9 cellular contexts compared by ENCODE assay signal in genomic region chr12:122646568-122647220, GRCh38. TPM values are rescaled to one million over a fixed set of nuclear protein-coding genes. Genes with fewer than 3 reads are reported as not detected.
DNase-seq lines count a peak whose midpoint lies in the region; ATAC-seq and TF ChIP-seq lines count a peak whose summit lies in the region.
"Had no signal": no experiment of that assay in that cellular context is flagged by ENCODE, and none has a peak within 500 bp of the region (broad histone marks: within the 10 kb centered on the region; RNA-seq: fewer than 3 reads in every experiment).

No MANE protein-coding gene starts in this region.

- ATAC-seq in GM18858 (IDR thresholded peaks at IDR 0.05; ENCODE audit: unreplicated experiment) (peak; percentile 82), HG02870 (IDR thresholded peaks at IDR 0.05; ENCODE audit: unreplicated experiment) (peak; percentile 78), HG03139 (IDR thresholded peaks at IDR 0.05; ENCODE audit: unreplicated experiment) (no peak)

- DNase-seq in RKO (ENCODE audit: low spot score): peak; percentile 91
- peak; percentile 65 for DNase-seq in activated naive CD8-positive, alpha-beta T cell treated with anti-CD3 and anti-CD28 coated beads for 36 hours
- peak; percentile 19 to 40 for DNase-seq in stimulated activated CD4-positive, alpha-beta T cell treated with anti-CD3 and anti-CD28 coated beads, Interleukin-1b, Interleukin-23, amount 100 ng/mL, for 4 hours (ENCODE audit: low read depth in 2 of 2)
- no peak for DNase-seq in uterus
- no peak for DNase-seq in NCI-H2081 treated with DMSO at 0.1 percent for 48 hours (lab: John Stamatoyannopoulos, UW)

- H3K27ac Mint-ChIP-seq in activated naive CD8-positive, alpha-beta T cell treated with anti-CD3 and anti-CD28 coated beads for 36 hours: peak overlapping the region; percentile 67

- no peaks in the 10 kb centered on the region for H3K27me3 Mint-ChIP-seq in activated naive CD8-positive, alpha-beta T cell treated with anti-CD3 and anti-CD28 coated beads for 36 hours

- no peaks in the 10 kb centered on the region for H3K27me3 ChIP-seq in uterus

- H3K36me3 Mint-ChIP-seq in activated naive CD8-positive, alpha-beta T cell treated with anti-CD3 and anti-CD28 coated beads for 36 hours: peaks cover 6% of the 10 kb centered on the region

- TF ChIP-seq CTCF in uterus (IDR thresholded peaks at IDR 0.05): no peak

- H3K4me3 Mint-ChIP-seq in activated naive CD8-positive, alpha-beta T cell treated with anti-CD3 and anti-CD28 coated beads for 36 hours: peak overlapping the region; percentile 12

- peaks cover 10% of the 10 kb centered on the region for H3K4me1 Mint-ChIP-seq in activated naive CD8-positive, alpha-beta T cell treated with anti-CD3 and anti-CD28 coated beads for 36 hours

- no peaks in the 10 kb centered on the region for H3K4me1 ChIP-seq in uterus

- H3K27ac ChIP-seq in uterus: no peak overlapping the region
- H3K27ac ChIP-seq: skin epidermis had no signal

- H3K9me3 ChIP-seq in uterus: no peaks in the 10 kb centered on the region

- H3K4me3 ChIP-seq in uterus: no peak overlapping the region
- H3K4me3 ChIP-seq: skin epidermis had no signal

- intact Hi-C loops in uterus (cut with DNase I; ENCODE audit: low total_unique reads): no loop called here

- H3K36me3 ChIP-seq in uterus: no peaks in the 10 kb centered on the region

- no peak for TF ChIP-seq POLR2A in uterus (IDR thresholded peaks at IDR 0.05)

- no peaks in the 10 kb centered on the region for H3K9me3 Mint-ChIP-seq in activated naive CD8-positive, alpha-beta T cell treated with anti-CD3 and anti-CD28 coated beads for 36 hours

RNA-seq across cellular contexts. Expression of gene HCAR2, which starts 56.5 kb away (rescaled TPM):
- not detected for total RNA-seq in activated naive CD8-positive, alpha-beta T cell treated with anti-CD3 and anti-CD28 coated beads for 36 hours
- not detected for total RNA-seq in uterus

Comparison
In these comparisons a context has a peak if more than half of its experiments do, and no peak if none do; other contexts are left out.
1. DNase-seq: peak in RKO (single experiment), activated naive CD8-positive, alpha-beta T cell treated with anti-CD3 and anti-CD28 coated beads for 36 hours (single experiment) and stimulated activated CD4-positive, alpha-beta T cell treated with anti-CD3 and anti-CD28 coated beads, Interleukin-1b, Interleukin-23, amount 100 ng/mL, for 4 hours (2 of 2); none in uterus (0 of 2) and NCI-H2081 treated with DMSO at 0.1 percent for 48 hours (single experiment).